In the genomic region with DNA sequence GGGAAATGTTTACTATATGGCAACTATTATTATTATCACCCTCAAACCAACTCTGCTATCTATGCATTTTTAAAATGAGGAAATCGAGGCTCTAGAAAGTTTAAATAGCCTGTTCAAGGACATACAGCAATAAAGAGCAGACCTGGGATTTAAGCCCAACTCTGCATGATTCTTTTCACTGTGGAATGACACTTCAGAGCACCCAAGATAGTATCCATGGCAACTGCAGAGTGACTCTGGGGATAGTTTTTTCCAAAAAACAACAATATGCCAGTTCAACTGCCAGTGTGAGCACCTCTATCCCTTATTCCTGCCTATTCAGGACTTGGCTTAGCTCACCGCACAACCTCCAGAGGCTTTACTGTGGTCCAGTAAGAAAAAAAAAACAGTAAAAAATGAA, we compare ENCODE assay signal across 31 cellular contexts.
"Had no signal": no experiment of that assay in that cellular context is flagged by ENCODE, and none has a peak within 500 bp of the region (broad histone marks: within the 10 kb centered on the region; RNA-seq: fewer than 3 reads in every experiment).

No MANE protein-coding gene starts in this region.

- ATAC-seq: esophagus mucosa; gastrocnemius medialis; left lobe of liver; mucosa of descending colon; natural killer cell treated with Interleukin-12 subunit alpha and Interleukin-12 subunit beta and Interleukin-15 and Interleukin-18, amount 100 ng/mL, for 72 hours; sciatic nerve; stimulated activated naive CD8-positive, alpha-beta T cell treated with anti-CD3 and anti-CD28 coated beads, Interleukin-15, amount 100 ng/mL, for 72 hours had no signal

- H3K4me3 Mint-ChIP-seq: endodermal cell; memory B cell; mesothelial cell of epicardium; naive B cell; natural killer cell treated with Interleukin-12 subunit alpha and Interleukin-12 subunit beta and Interleukin-15 and Interleukin-18, amount 100 ng/mL, for 72 hours; neural crest cell; stimulated activated naive CD8-positive, alpha-beta T cell treated with anti-CD3 and anti-CD28 coated beads, Interleukin-15, amount 100 ng/mL, for 72 hours; type B pancreatic cell had no signal

- H3K4me3 ChIP-seq: gastrocnemius medialis, lung, mucosa of descending colon, prostate gland, right atrium auricular region, smooth muscle cell, thyroid gland had no signal

- H3K36me3 Mint-ChIP-seq: memory B cell; mesothelial cell of epicardium; naive B cell; natural killer cell treated with Interleukin-12 subunit alpha and Interleukin-12 subunit beta and Interleukin-15 and Interleukin-18, amount 100 ng/mL, for 72 hours; type B pancreatic cell had no signal

- H3K4me2 ChIP-seq: smooth muscle cell had no signal

- DNase-seq: cortex of kidney; effector CD4-positive, alpha-beta T cell; endodermal cell; foreskin fibroblast; gastrocnemius medialis; head of caudate nucleus; kidney; mucosa of descending colon; naive B cell; stimulated activated CD4-positive, alpha-beta T cell treated with anti-CD3 and anti-CD28 coated beads, Interleukin-12 subunit alpha, Interleukin-12 subunit beta, amount 100 ng/mL, for 4 hours; stimulated activated CD4-positive, alpha-beta T cell treated with anti-CD3 and anti-CD28 coated beads, Interleukin-1b, Interleukin-23, amount 100 ng/mL, for 48 hours; stimulated activated CD4-positive, alpha-beta T cell treated with anti-CD3 and anti-CD28 coated beads, Interleukin-4, amount 100 ng/mL, for 1 hour; stimulated activated CD8-positive, alpha-beta memory T cell treated with anti-CD3 and anti-CD28 coated beads, Interleukin-4, amount 100 ng/mL, for 48 hours; stimulated activated naive CD4-positive, alpha-beta T cell; stimulated activated naive CD8-positive, alpha-beta T cell treated with anti-CD3 and anti-CD28 coated beads, Interleukin-15, amount 100 ng/mL, for 72 hours had no signal

- H3K9ac ChIP-seq: parathyroid adenoma had no signal

- H3K27ac ChIP-seq: epithelial cell of prostate, gastrocnemius medialis, neutrophil, parathyroid adenoma, prostate gland, right atrium auricular region, thyroid gland had no signal

- H3K36me3 ChIP-seq: gastrocnemius medialis, neutrophil, prostate gland, right atrium auricular region, thyroid gland had no signal

- H3K27ac Mint-ChIP-seq: endodermal cell; memory B cell; mesothelial cell of epicardium; natural killer cell treated with Interleukin-12 subunit alpha and Interleukin-12 subunit beta and Interleukin-15 and Interleukin-18, amount 100 ng/mL, for 72 hours; stimulated activated naive CD8-positive, alpha-beta T cell treated with anti-CD3 and anti-CD28 coated beads, Interleukin-15, amount 100 ng/mL, for 72 hours; type B pancreatic cell had no signal

- H2AFZ ChIP-seq: parathyroid adenoma had no signal

- H3K4me1 Mint-ChIP-seq: memory B cell; mesothelial cell of epicardium; naive B cell; stimulated activated naive CD8-positive, alpha-beta T cell treated with anti-CD3 and anti-CD28 coated beads, Interleukin-15, amount 100 ng/mL, for 72 hours had no signal

- H3K27me3 Mint-ChIP-seq: natural killer cell treated with Interleukin-12 subunit alpha and Interleukin-12 subunit beta and Interleukin-15 and Interleukin-18, amount 100 ng/mL, for 72 hours; stimulated activated naive CD8-positive, alpha-beta T cell treated with anti-CD3 and anti-CD28 coated beads, Interleukin-15, amount 100 ng/mL, for 72 hours had no signal

- H3K9me3 Mint-ChIP-seq: endodermal cell, mesothelial cell of epicardium, neural crest cell had no signal

- H3K79me2 ChIP-seq: parathyroid adenoma had no signal

- H3K27me3 ChIP-seq: gastrocnemius medialis, neutrophil, right atrium auricular region, thyroid gland had no signal

- H3K4me1 ChIP-seq: gastrocnemius medialis, parathyroid adenoma, prostate gland, right atrium auricular region had no signal
